Comparison of ENCODE assay signal across 23 cellular contexts in the genomic region with DNA sequence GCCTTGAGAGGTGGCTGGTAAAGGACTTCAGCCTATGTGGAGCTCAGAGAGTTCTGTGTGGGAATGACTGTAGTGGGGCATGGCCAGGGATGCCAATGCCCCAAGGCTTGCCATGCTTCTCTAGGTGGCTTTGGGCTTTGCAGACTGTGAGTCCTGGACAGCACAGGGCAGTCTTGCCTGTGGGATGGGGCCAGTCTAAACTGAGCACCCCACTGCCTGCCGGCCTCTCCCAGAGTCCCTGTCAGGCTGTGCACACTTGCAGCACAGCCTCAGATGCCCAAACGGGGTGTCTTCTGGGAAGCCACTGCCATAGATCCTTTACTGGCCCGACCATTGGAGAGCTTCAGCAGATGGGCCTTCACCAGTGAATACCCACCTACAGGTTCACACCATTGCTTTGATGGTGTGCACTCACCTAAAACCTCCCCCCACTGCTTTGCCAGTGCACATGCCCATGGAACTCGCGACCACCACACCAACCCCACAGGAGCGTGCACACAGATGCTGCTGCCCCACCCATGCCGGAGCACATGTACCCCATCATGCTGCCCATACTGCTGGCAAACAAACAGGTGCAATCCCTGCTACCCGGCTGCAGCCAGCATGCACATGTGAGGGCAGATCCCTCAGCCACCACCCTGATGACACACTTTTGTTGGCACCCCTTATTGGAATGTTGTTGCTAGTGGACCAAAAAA.
"Had no signal": no experiment of that assay in that cellular context is flagged by ENCODE, and none has a peak within 500 bp of the region (broad histone marks: within the 10 kb centered on the region; RNA-seq: fewer than 3 reads in every experiment).

No MANE protein-coding gene starts in this region.

- H3K27me3 Mint-ChIP-seq: naive thymus-derived CD4-positive, alpha-beta T cell had no signal

- H3K4me3 ChIP-seq: coronary artery, dorsolateral prefrontal cortex, esophagus muscularis mucosa, gastroesophageal sphincter, heart left ventricle, hepatocyte, left lung, lower lobe of right lung, mucosa of descending colon had no signal

- H3K36me3 ChIP-seq: esophagus muscularis mucosa, gastroesophageal sphincter, heart left ventricle, left lung, lower lobe of right lung had no signal

- FAIRE-seq: endothelial cell of umbilical vein, frontal cortex had no signal

- H2AFZ ChIP-seq: hepatocyte had no signal

- H3K27ac Mint-ChIP-seq: immature natural killer cell; mesothelial cell of epicardium; naive thymus-derived CD4-positive, alpha-beta T cell had no signal

- H3K27ac ChIP-seq: coronary artery, dorsolateral prefrontal cortex, esophagus muscularis mucosa, foreskin keratinocyte, gastroesophageal sphincter, heart left ventricle, hepatocyte, left lung, lower lobe of right lung had no signal

- ATAC-seq: foreskin keratinocyte; gastroesophageal sphincter; heart left ventricle; left cardiac atrium; left lung; left ventricle myocardium superior; lower lobe of right lung; mucosa of descending colon; naive thymus-derived CD4-positive, alpha-beta T cell had no signal

- H3K9me3 ChIP-seq: esophagus muscularis mucosa, gastroesophageal sphincter, heart left ventricle, left lung, lower lobe of right lung, mucosa of descending colon had no signal

- H3K36me3 Mint-ChIP-seq: immature natural killer cell; mesothelial cell of epicardium; naive thymus-derived CD4-positive, alpha-beta T cell had no signal

- H3K79me2 ChIP-seq: hepatocyte had no signal

- H3K4me1 Mint-ChIP-seq: immature natural killer cell; mesothelial cell of epicardium; naive thymus-derived CD4-positive, alpha-beta T cell had no signal

- H3K4me3 Mint-ChIP-seq: immature natural killer cell; mesothelial cell of epicardium; naive thymus-derived CD4-positive, alpha-beta T cell had no signal

- H3K27me3 ChIP-seq: esophagus muscularis mucosa, foreskin keratinocyte, gastroesophageal sphincter, heart left ventricle, hepatocyte, left lung had no signal

- H3K4me2 ChIP-seq: hepatocyte had no signal

- DNase-seq: dermis blood vessel endothelial cell; dorsolateral prefrontal cortex; effector CD4-positive, alpha-beta T cell; effector memory CD4-positive, alpha-beta T cell; foreskin keratinocyte; heart left ventricle; hypothalamus; immature natural killer cell; islet precursor cell; left cardiac atrium; left ventricle myocardium superior; lower lobe of right lung; mesenchymal stem cell; mucosa of descending colon; naive thymus-derived CD4-positive, alpha-beta T cell had no signal

- H3K4me1 ChIP-seq: esophagus muscularis mucosa, foreskin keratinocyte, gastroesophageal sphincter, heart left ventricle, left lung, lower lobe of right lung had no signal
